8 cellular contexts compared by ENCODE assay signal in the genomic region with DNA sequence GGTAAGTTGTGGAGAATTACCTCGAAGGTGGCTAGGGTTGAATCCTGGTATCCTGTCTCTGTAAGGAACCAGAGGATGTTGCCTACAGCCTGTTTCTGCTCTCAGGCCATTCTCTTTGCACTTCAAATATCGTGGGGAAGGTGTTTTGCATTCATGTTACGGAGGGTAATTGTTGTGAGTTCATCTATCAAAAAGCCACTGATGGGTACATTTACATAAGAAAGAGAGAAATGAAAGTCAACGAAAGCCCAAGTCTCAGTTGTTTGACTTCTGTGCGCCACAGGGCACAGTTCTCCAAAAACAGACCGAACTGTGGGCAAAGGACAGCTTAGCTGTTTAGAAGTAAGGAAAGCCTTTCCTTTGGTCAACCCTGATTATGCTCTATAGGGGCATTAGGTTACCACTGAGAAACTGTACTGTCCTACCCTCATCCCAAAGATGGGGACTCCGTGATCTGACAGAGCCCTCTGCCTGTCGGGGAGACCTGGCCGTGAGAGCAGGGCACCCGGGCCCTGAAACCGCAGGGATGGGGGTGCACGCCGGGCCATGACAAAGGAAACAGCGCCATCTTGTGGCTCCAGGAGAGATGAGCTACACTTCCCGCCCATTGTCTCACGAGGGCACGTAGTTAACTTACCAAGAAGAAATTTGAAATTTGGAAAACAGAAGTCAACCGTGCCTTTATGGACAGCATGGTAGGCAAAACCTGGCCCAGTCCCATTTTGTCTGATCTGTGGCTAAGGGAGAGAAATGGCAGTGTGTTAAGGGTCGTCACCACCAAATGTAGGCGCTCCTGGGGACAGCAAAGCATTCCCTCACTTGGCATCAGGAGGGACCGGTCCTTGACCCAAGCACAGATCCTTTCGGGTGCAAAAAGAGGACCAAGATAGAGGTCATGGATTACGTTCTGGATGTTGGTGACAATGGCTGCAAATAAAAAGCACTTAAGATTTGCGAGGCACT.
DNase-seq lines count a peak whose midpoint lies in the region; ATAC-seq and TF ChIP-seq lines count a peak whose summit lies in the region.

No MANE protein-coding gene starts in this region.

- in situ Hi-C loops in GM13977 (cut with MboI; ENCODE audit: low pct_unique_long_range_greater_than_20kb, low sequenced_read_pairs, unreplicated experiment): loop anchor here (25.0 kb wide), 1 partner anchor 754 kb away; no protein-coding TSS in a partner anchor

- H3K4me1 ChIP-seq in A673 (ENCODE audit: insufficient read depth, low read length, poor library complexity, severe bottlenecking) (no peaks in the 10 kb centered on the region), lung (ENCODE audit: control insufficient read depth in 2 of 2, insufficient read depth in 2 of 2, low read length in 2 of 2) (no peaks in the 10 kb centered on the region)

- no peaks in the 10 kb centered on the region for H3K36me3 ChIP-seq in A673 (ENCODE audit: insufficient read depth, low read length, poor library complexity, severe bottlenecking)
- H3K36me3 ChIP-seq in lung (ENCODE audit: control insufficient read depth in 2 of 2, insufficient read depth in 2 of 2, low read length in 2 of 2): no peaks in the 10 kb centered on the region

- H3K27me3 ChIP-seq in A673 (replicated peaks; ENCODE audit: insufficient read depth, low read depth, low read length, poor library complexity) (no peaks in the 10 kb centered on the region), lung (ENCODE audit: control insufficient read depth, insufficient read depth) (no peaks in the 10 kb centered on the region)

- whole genome bisulfite sequencing in lung, 2 donors: 32 to 35% methylated on average over 24 of the region's 24 CpGs

- intact Hi-C loops in A673 (cut with micrococcal nuclease; ENCODE audit: unreplicated experiment): loop anchor here (1.0 kb wide), 1 partner anchor 469 kb away; no protein-coding TSS in a partner anchor

- CTCF ChIA-PET in A673 (lab: Charles Lee): interaction anchor here (0.6 to 1.1 kb wide), 3 partner anchors 9 to 1870 kb away, joined by 3 to 5 read pairs (median 3); no protein-coding TSS in a partner anchor

- H3K9me3 ChIP-seq in A673 (ENCODE audit: low read depth, low read length, poor library complexity, severe bottlenecking) (no peaks in the 10 kb centered on the region), lung (ENCODE audit: control insufficient read depth in 2 of 2, insufficient read depth in 1 of 2, low read length in 1 of 2) (no peaks in the 10 kb centered on the region)

- H3K4me3 ChIP-seq in A673 (ENCODE audit: low read depth, low read length, poor library complexity, severe bottlenecking) (no peak overlapping the region), lung (no peak overlapping the region)

- H3K27ac ChIP-seq in A673 (ENCODE audit: low read depth, low read length, poor library complexity, severe bottlenecking) (no peak overlapping the region), lung (ENCODE audit: low read depth in 1 of 2, low read length in 1 of 2) (no peak overlapping the region)

- ATAC-seq in HG03066 (IDR thresholded peaks at IDR 0.05; ENCODE audit: low read depth, unreplicated experiment) (peak; percentile 58), lung (ENCODE audit: insufficient read depth, low FRiP score) (peak; percentile 53)

- TF ChIP-seq CTCF in A673 (conservative IDR thresholded peaks at IDR 0.05; ENCODE audit: low read depth, low read length) (peak; percentile 82), GM13977 (IDR thresholded peaks at IDR 0.05; ENCODE audit: extremely low read depth, insufficient read depth, missing control alignments) (peak; percentile 83), lung (IDR thresholded peaks at IDR 0.05; ENCODE audit: control extremely low read depth, extremely low read depth) (peak; percentile 40)

- no TSS peak for BruUV-seq in A673 (replicated peaks; lab: Mats Ljungman, UMichigan)

- peak; percentile 65 for DNase-seq in A673 (ENCODE audit: low spot score)
- DNase-seq in GM13977 (ENCODE audit: low spot score): peak; percentile 58
- DNase-seq in NCI-H226: peak; percentile 17
- peak; percentile 34 to 40 for DNase-seq in activated CD4-positive, alpha-beta T cell treated with anti-CD3 and anti-CD28 coated beads, Interleukin-2, amount 50 U/mL, for 4 hours
- peak; percentile 36 for DNase-seq in effector CD4-positive, alpha-beta T cell
- DNase-seq in lung (ENCODE audit: low spot score): peak; percentile 41
- peak; percentile 11 for DNase-seq in stimulated activated CD8-positive, alpha-beta memory T cell treated with anti-CD3 and anti-CD28 coated beads, Interleukin-12 subunit alpha, Interleukin-12 subunit beta, amount 100 ng/mL, for 24 hours (ENCODE audit: extremely low read depth)

- POLR2A ChIA-PET in A673 (lab: Charles Lee; ENCODE audit: low non-redundant PET): no interaction called here

Comparison
In these comparisons a context has a peak if more than half of its experiments do, and no peak if none do; other contexts are left out.
1. DNase-seq: peak in every context shown above with its lines; median percentile 65 in A673; 58 in GM13977; 41 in lung; 37 in activated CD4-positive, alpha-beta T cell treated with anti-CD3 and anti-CD28 coated beads, Interleukin-2, amount 50 U/mL, for 4 hours; 36 in effector CD4-positive, alpha-beta T cell; 17 in NCI-H226; 11 in stimulated activated CD8-positive, alpha-beta memory T cell treated with anti-CD3 and anti-CD28 coated beads, Interleukin-12 subunit alpha, Interleukin-12 subunit beta, amount 100 ng/mL, for 24 hours.